Comparison of ENCODE assay signal across 34 cellular contexts in genomic region chrX:48090123-48090522, GRCh38. TPM values are rescaled to one million over a fixed set of nuclear protein-coding genes. Genes with fewer than 3 reads are reported as not detected.
"Had no signal": no experiment of that assay in that cellular context is flagged by ENCODE, and none has a peak within 500 bp of the region (broad histone marks: within the 10 kb centered on the region; RNA-seq: fewer than 3 reads in every experiment).

No MANE protein-coding gene starts in this region.

- ATAC-seq: activated T-helper 17 cell treated with anti-CD3 and anti-CD28 coated beads, Interleukin-2, amount 50 U/mL, for 72 hours; gastroesophageal sphincter; naive thymus-derived CD4-positive, alpha-beta T cell; T-helper 17 cell had no signal

- H3K4me1 Mint-ChIP-seq: activated CD4-positive, alpha-beta memory T cell treated with anti-CD3 and anti-CD28 coated beads, Interleukin-2, amount 10 ng/mL, durations not matched to agents 7 days and 5 days; activated CD4-positive, alpha-beta T cell treated with anti-CD3 and anti-CD28 coated beads, Interleukin-2, amount 10 ng/mL, durations not matched to agents 24 days and 14 days; activated T-helper 17 cell treated with anti-CD3 and anti-CD28 coated beads, Interleukin-2, amount 50 U/mL, for 72 hours; immature natural killer cell; memory B cell; naive thymus-derived CD4-positive, alpha-beta T cell; T-helper 17 cell had no signal

- H3K27ac Mint-ChIP-seq: activated CD4-positive, alpha-beta memory T cell treated with anti-CD3 and anti-CD28 coated beads, Interleukin-2, amount 10 ng/mL, durations not matched to agents 7 days and 5 days; activated CD4-positive, alpha-beta T cell treated with anti-CD3 and anti-CD28 coated beads, Interleukin-2, amount 10 ng/mL, durations not matched to agents 24 days and 14 days; activated T-cell treated with anti-CD3 and anti-CD28 coated beads, Interleukin-2, amount 50 U/mL, for 24 hours; activated T-helper 17 cell treated with anti-CD3 and anti-CD28 coated beads, Interleukin-2, amount 50 U/mL, for 72 hours; memory B cell; naive thymus-derived CD4-positive, alpha-beta T cell; progenitor cell of endocrine pancreas; T-helper 17 cell had no signal

- DNase-seq: activated CD4-positive, alpha-beta memory T cell treated with anti-CD3 and anti-CD28 coated beads, Interleukin-2, amount 10 ng/mL, durations not matched to agents 7 days and 5 days; activated CD4-positive, alpha-beta T cell treated with anti-CD3 and anti-CD28 coated beads, Interleukin-2, amount 10 ng/mL, durations not matched to agents 24 days and 14 days; activated CD4-positive, CD25-positive, alpha-beta regulatory T cell treated with anti-CD3 and anti-CD28 coated beads, Interleukin-2, amount 50 U/mL, for 72 hours; activated CD8-positive, alpha-beta memory T cell treated with anti-CD3 and anti-CD28 coated beads, Interleukin-2, amount 50 U/mL, for 48 hours; activated gamma-delta T cell treated with Interleukin-2 at 50 U/mL for 16 hours; activated naive CD4-positive, alpha-beta T cell treated with anti-CD3 and anti-CD28 coated beads, Interleukin-2, amount 50 U/mL, for 16 hours; activated T-cell treated with anti-CD3 and anti-CD28 coated beads, Interleukin-2, amount 50 U/mL, for 24 hours; amygdala; dorsolateral prefrontal cortex; effector memory CD4-positive, alpha-beta T cell; erythroblast; head of caudate nucleus; hypothalamus; immature natural killer cell; midbrain; naive thymus-derived CD4-positive, alpha-beta T cell; ovary; retina; stimulated activated CD4-positive, alpha-beta T cell treated with anti-CD3 and anti-CD28 coated beads, Interleukin-15, amount 100 ng/mL, for 24 hours; stimulated activated CD4-positive, alpha-beta T cell treated with anti-CD3 and anti-CD28 coated beads, Interleukin-2, amount 100 ng/mL, for 24 hours; stimulated activated naive CD4-positive, alpha-beta T cell; T-helper 17 cell; T1000; tibial artery had no signal

- H3K36me3 ChIP-seq: gastroesophageal sphincter, ovary, suprapubic skin, tibial artery had no signal

- H3K36me3 Mint-ChIP-seq: immature natural killer cell; memory B cell; naive thymus-derived CD4-positive, alpha-beta T cell had no signal

- H3K4me3 ChIP-seq: coronary artery, dorsolateral prefrontal cortex, gastroesophageal sphincter, ovary, suprapubic skin, tibial artery had no signal

- H3K27me3 Mint-ChIP-seq: activated CD4-positive, alpha-beta memory T cell treated with anti-CD3 and anti-CD28 coated beads, Interleukin-2, amount 10 ng/mL, durations not matched to agents 7 days and 5 days; activated CD4-positive, alpha-beta T cell treated with anti-CD3 and anti-CD28 coated beads, Interleukin-2, amount 10 ng/mL, durations not matched to agents 24 days and 14 days; activated T-helper 17 cell treated with anti-CD3 and anti-CD28 coated beads, Interleukin-2, amount 50 U/mL, for 72 hours; progenitor cell of endocrine pancreas; T-helper 17 cell had no signal

- H3K9me3 Mint-ChIP-seq: activated CD4-positive, alpha-beta memory T cell treated with anti-CD3 and anti-CD28 coated beads, Interleukin-2, amount 10 ng/mL, durations not matched to agents 7 days and 5 days; activated CD4-positive, alpha-beta T cell treated with anti-CD3 and anti-CD28 coated beads, Interleukin-2, amount 10 ng/mL, durations not matched to agents 24 days and 14 days; activated T-cell treated with anti-CD3 and anti-CD28 coated beads, Interleukin-2, amount 50 U/mL, for 24 hours; activated T-helper 17 cell treated with anti-CD3 and anti-CD28 coated beads, Interleukin-2, amount 50 U/mL, for 72 hours; immature natural killer cell; memory B cell; naive thymus-derived CD4-positive, alpha-beta T cell had no signal

- H3K4me1 ChIP-seq: gastroesophageal sphincter, suprapubic skin, tibial artery had no signal

- H3K27ac ChIP-seq: coronary artery, dorsolateral prefrontal cortex, gastroesophageal sphincter, ovary, suprapubic skin, tibial artery had no signal

- H3K27me3 ChIP-seq: gastroesophageal sphincter, ovary, suprapubic skin, tibial artery had no signal

- H3K4me3 Mint-ChIP-seq: activated CD4-positive, alpha-beta memory T cell treated with anti-CD3 and anti-CD28 coated beads, Interleukin-2, amount 10 ng/mL, durations not matched to agents 7 days and 5 days; activated CD4-positive, alpha-beta T cell treated with anti-CD3 and anti-CD28 coated beads, Interleukin-2, amount 10 ng/mL, durations not matched to agents 24 days and 14 days; activated T-cell treated with anti-CD3 and anti-CD28 coated beads, Interleukin-2, amount 50 U/mL, for 24 hours; activated T-helper 17 cell treated with anti-CD3 and anti-CD28 coated beads, Interleukin-2, amount 50 U/mL, for 72 hours; immature natural killer cell; memory B cell; naive thymus-derived CD4-positive, alpha-beta T cell; T-helper 17 cell had no signal

- H3K9me3 ChIP-seq: gastroesophageal sphincter, ovary, suprapubic skin, tibial artery had no signal

RNA-seq across cellular contexts. Expression of gene SPACA5B, which starts 40.3 kb away (rescaled TPM):
- total RNA-seq: activated CD4-positive, alpha-beta memory T cell treated with anti-CD3 and anti-CD28 coated beads, Interleukin-2, amount 10 ng/mL, durations not matched to agents 7 days and 5 days; activated CD4-positive, alpha-beta T cell treated with anti-CD3 and anti-CD28 coated beads, Interleukin-2, amount 10 ng/mL, durations not matched to agents 24 days and 14 days; activated T-helper 17 cell treated with anti-CD3 and anti-CD28 coated beads, Interleukin-2, amount 50 U/mL, for 72 hours; gastroesophageal sphincter; kidney epithelial cell; lower leg skin; naive thymus-derived CD4-positive, alpha-beta T cell; ovary; progenitor cell of endocrine pancreas; suprapubic skin; T-helper 17 cell; urinary bladder had no signal
- polyA plus RNA-seq: immature natural killer cell; naive thymus-derived CD4-positive, alpha-beta T cell; neural cell; ovary; urinary bladder had no signal
